ENCODE assay signal across 1 cellular context in genomic region chr5:956941-957729, GRCh38.
TF ChIP-seq lines count a peak whose summit lies in the region.

No MANE protein-coding gene starts in this region.

TF ChIP-seq in SK-N-SH, 30 proteins besides CTCF, POLR2A, EP300 and RAD21 (continued from another document):
- TF ChIP-seq IRF3 (IDR thresholded peaks at IDR 0.05; ENCODE audit: low read depth, low read length) (no peak), TEAD4 (IDR thresholded peaks at IDR 0.05; ENCODE audit: borderline replicate concordance, insufficient read depth) (peak; percentile 94), GATA2 (CRISPR knock-in tag; IDR thresholded peaks at IDR 0.05) (no peak), RCOR1 (IDR thresholded peaks at IDR 0.05; ENCODE audit: low read length) (no peak), MEF2A (IDR thresholded peaks at IDR 0.05; ENCODE audit: borderline replicate concordance, low read depth) (no peak), PBX3 (IDR thresholded peaks at IDR 0.05) (peak; percentile 80), SMC3 (IDR thresholded peaks at IDR 0.05; ENCODE audit: low read depth, low read length) (no peak), ELF1 (IDR thresholded peaks at IDR 0.05) (no peak), NRF1 (IDR thresholded peaks at IDR 0.05; ENCODE audit: low read depth, low read length) (no peak), RFX5 (IDR thresholded peaks at IDR 0.05; ENCODE audit: low read length) (no peak), FOSL2 (IDR thresholded peaks at IDR 0.05; ENCODE audit: borderline replicate concordance, low read depth) (no peak), TAF1 (IDR thresholded peaks at IDR 0.05; ENCODE audit: borderline replicate concordance, low read depth, low read length) (no peak), FOXJ3 (CRISPR knock-in tag; IDR thresholded peaks at IDR 0.05) (no peak), USF2 (IDR thresholded peaks at IDR 0.05; ENCODE audit: borderline replicate concordance, low read depth, low read length) (no peak), POLR2AphosphoS5 (IDR thresholded peaks at IDR 0.05; ENCODE audit: low read depth, low read length) (peak; percentile 34; the same call in 1 of the 2 replicates), YY1 (IDR thresholded peaks at IDR 0.05; ENCODE audit: low read depth) (0 out of 2 replicates have a peak, but pooled peaks have one; percentile 7)
TF ChIP-seq in SK-N-SH: peak in this region for 9.
